In genomic region chr18:71075147-71075546, GRCh38 we compare ENCODE assay signal across 22 cellular contexts.
"Had no signal": no experiment of that assay in that cellular context is flagged by ENCODE, and none has a peak within 500 bp of the region (broad histone marks: within the 10 kb centered on the region; RNA-seq: fewer than 3 reads in every experiment).

No MANE protein-coding gene starts in this region.

- ATAC-seq: activated naive CD4-positive, alpha-beta T cell treated with anti-CD3 and anti-CD28 coated beads, Interleukin-2, amount 50 U/mL, for 72 hours; activated T-cell treated with anti-CD3 and anti-CD28 coated beads, Interleukin-2, amount 50 U/mL, for 4 hours; Right ventricle myocardium inferior had no signal

- DNase-seq: activated CD4-positive, alpha-beta memory T cell treated with anti-CD3 and anti-CD28 coated beads for 36 hours; activated CD4-positive, alpha-beta T cell treated with anti-CD3 and anti-CD28 coated beads, Interleukin-2, amount 10 ng/mL, durations not matched to agents 7 days and 5 days; activated CD4-positive, CD25-positive, alpha-beta regulatory T cell; activated CD8-positive, alpha-beta memory T cell treated with anti-CD3 and anti-CD28 coated beads for 24 hours; activated effector memory CD4-positive, alpha-beta T cell treated with anti-CD3 and anti-CD28 coated beads, Interleukin-2, amount 50 U/mL, for 16 hours; activated naive CD4-positive, alpha-beta T cell treated with Interleukin-2 at 50 U/mL for 16 hours; activated T-cell treated with anti-CD3 and anti-CD28 coated beads, Interleukin-2, amount 50 U/mL, for 4 hours; amygdala; MG63; MV-4-11; NCI-H1092 treated with DMSO at 0.1 percent for 48 hours; NCI-H1417 treated with DMSO at 0.1 percent for 48 hours; NCI-H1694; NCI-H2029; NCI-H345; NCI-H510A; NCI-H526 treated with DMSO at 0.1 percent for 48 hours; PC-9; SK-N-SH; T-helper 1 cell had no signal
